ENCODE assay signal across 39 cellular contexts in genomic region chr3:77197408-77197807, GRCh38.
"Had no signal": no experiment of that assay in that cellular context is flagged by ENCODE, and none has a peak within 500 bp of the region (broad histone marks: within the 10 kb centered on the region; RNA-seq: fewer than 3 reads in every experiment).

No MANE protein-coding gene starts in this region.

- DNase-seq: activated effector memory CD4-positive, alpha-beta T cell treated with anti-CD3 and anti-CD28 coated beads, Interleukin-2, amount 50 U/mL, for 16 hours; activated effector memory CD4-positive, alpha-beta T cell treated with Interleukin-2 at 50 U/mL for 16 hours; activated gamma-delta T cell; activated gamma-delta T cell treated with Interleukin-2 at 50 U/mL for 16 hours; activated naive CD4-positive, alpha-beta T cell treated with anti-CD3 and anti-CD28 coated beads for 36 hours; activated naive CD4-positive, alpha-beta T cell treated with anti-CD3 and anti-CD28 coated beads, Interleukin-2, amount 10 ng/mL, durations not matched to agents 7 days and 5 days; activated naive CD4-positive, alpha-beta T cell treated with anti-CD3 and anti-CD28 coated beads, Interleukin-2, amount 50 U/mL, for 16 hours; activated naive CD4-positive, alpha-beta T cell treated with Interleukin-2 at 50 U/mL for 16 hours; activated naive CD8-positive, alpha-beta T cell treated with anti-CD3 and anti-CD28 coated beads, Interleukin-2, amount 10 ng/mL, durations not matched to agents 7 days and 5 days; activated naive CD8-positive, alpha-beta T cell treated with anti-CD3 and anti-CD28 coated beads, Interleukin-2, amount 50 U/mL, for 24 hours; activated T-cell treated with anti-CD3 and anti-CD28 coated beads, Interleukin-2, amount 50 U/mL, for 1 hour; activated T-cell treated with anti-CD3 and anti-CD28 coated beads, Interleukin-2, amount 50 U/mL, for 24 hours; activated T-cell treated with anti-CD3 and anti-CD28 coated beads, Interleukin-2, amount 50 U/mL, for 4 hours; activated T-cell treated with anti-CD3 and anti-CD28 coated beads, Interleukin-2, amount 50 U/mL, for 48 hours; activated T-cell treated with anti-CD3 and anti-CD28 coated beads, Interleukin-2, amount 50 U/mL, for 72 hours; adrenal gland; amniotic stem cell; amygdala; anterior cingulate cortex; aorta; body of pancreas; brain microvascular endothelial cell; caudate nucleus; central memory CD4-positive, alpha-beta T cell; cerebellar nuclear complex had no signal

- H3K36me3 ChIP-seq: adrenal gland, ascending aorta, brain microvascular endothelial cell, breast epithelium, cardiac muscle cell had no signal

- H3K4me3 ChIP-seq: adrenal gland, ascending aorta, body of pancreas, breast epithelium, cardiac muscle cell had no signal

- H3K27ac Mint-ChIP-seq: activated naive CD4-positive, alpha-beta T cell treated with anti-CD3 and anti-CD28 coated beads for 36 hours; activated naive CD4-positive, alpha-beta T cell treated with anti-CD3 and anti-CD28 coated beads, Interleukin-2, amount 10 ng/mL, durations not matched to agents 7 days and 5 days; activated naive CD4-positive, alpha-beta T cell treated with anti-CD3 and anti-CD28 coated beads, Interleukin-2, amount 50 U/mL, for 24 hours; activated naive CD4-positive, alpha-beta T cell treated with anti-CD3 and anti-CD28 coated beads, Interleukin-2, amount 50 U/mL, for 72 hours; activated naive CD8-positive, alpha-beta T cell; activated naive CD8-positive, alpha-beta T cell treated with anti-CD3 and anti-CD28 coated beads, Interleukin-2, amount 10 ng/mL, durations not matched to agents 7 days and 5 days; activated naive CD8-positive, alpha-beta T cell treated with anti-CD3 and anti-CD28 coated beads, Interleukin-2, amount 50 U/mL, for 24 hours; activated T-cell treated with anti-CD3 and anti-CD28 coated beads, Interleukin-2, amount 50 U/mL, for 24 hours; activated T-cell treated with anti-CD3 and anti-CD28 coated beads, Interleukin-2, amount 50 U/mL, for 72 hours; activated T-helper 1 cell treated with anti-CD3 and anti-CD28 coated beads, Interleukin-12 subunit alpha, Interleukin-12 subunit beta, Interleukin-2, Interleukin-4 antibody, amounts not matched to agents 30 ng/mL and 10 ng/mL and 1 ng/mL, durations not matched to agents 14 hours and 24 hours and 36 hours; activated T-helper 17 cell treated with anti-CD3 and anti-CD28 coated beads, Interleukin-2, amount 50 U/mL, for 72 hours; activated T-helper 2 cell treated with anti-CD3 and anti-CD28 coated beads, Interferon-gamma antibody, Interleukin-2, Interleukin-4, amounts not matched to agents 10 μg/mL and 5 μg/mL and 100 μg/mL, durations not matched to agents 14 hours and 24 hours and 36 hours; brain had no signal

- H3K27ac ChIP-seq: adrenal gland, ascending aorta, body of pancreas, brain microvascular endothelial cell, breast epithelium, cardiac muscle cell had no signal

- H3K36me3 Mint-ChIP-seq: activated naive CD4-positive, alpha-beta T cell treated with anti-CD3 and anti-CD28 coated beads, Interleukin-2, amount 10 ng/mL, durations not matched to agents 7 days and 5 days; activated naive CD4-positive, alpha-beta T cell treated with anti-CD3 and anti-CD28 coated beads, Interleukin-2, amount 50 U/mL, for 24 hours; activated naive CD4-positive, alpha-beta T cell treated with anti-CD3 and anti-CD28 coated beads, Interleukin-2, amount 50 U/mL, for 72 hours; activated naive CD8-positive, alpha-beta T cell; activated naive CD8-positive, alpha-beta T cell treated with anti-CD3 and anti-CD28 coated beads, Interleukin-2, amount 10 ng/mL, durations not matched to agents 7 days and 5 days; brain had no signal

- H3K27me3 Mint-ChIP-seq: activated naive CD4-positive, alpha-beta T cell treated with anti-CD3 and anti-CD28 coated beads, Interleukin-2, amount 10 ng/mL, durations not matched to agents 7 days and 5 days; activated naive CD4-positive, alpha-beta T cell treated with anti-CD3 and anti-CD28 coated beads, Interleukin-2, amount 50 U/mL, for 24 hours; activated naive CD8-positive, alpha-beta T cell; activated naive CD8-positive, alpha-beta T cell treated with anti-CD3 and anti-CD28 coated beads, Interleukin-2, amount 10 ng/mL, durations not matched to agents 7 days and 5 days; activated naive CD8-positive, alpha-beta T cell treated with anti-CD3 and anti-CD28 coated beads, Interleukin-2, amount 50 U/mL, for 24 hours; activated T-cell treated with anti-CD3 and anti-CD28 coated beads, Interleukin-2, amount 50 U/mL, for 24 hours; activated T-helper 17 cell treated with anti-CD3 and anti-CD28 coated beads, Interleukin-2, amount 50 U/mL, for 72 hours; brain; central memory CD8-positive, alpha-beta T cell had no signal

- H3K4me1 Mint-ChIP-seq: activated naive CD4-positive, alpha-beta T cell treated with anti-CD3 and anti-CD28 coated beads, Interleukin-2, amount 10 ng/mL, durations not matched to agents 7 days and 5 days; activated naive CD4-positive, alpha-beta T cell treated with anti-CD3 and anti-CD28 coated beads, Interleukin-2, amount 50 U/mL, for 24 hours; activated naive CD8-positive, alpha-beta T cell treated with anti-CD3 and anti-CD28 coated beads, Interleukin-2, amount 10 ng/mL, durations not matched to agents 7 days and 5 days; activated naive CD8-positive, alpha-beta T cell treated with anti-CD3 and anti-CD28 coated beads, Interleukin-2, amount 50 U/mL, for 24 hours; activated T-helper 17 cell treated with anti-CD3 and anti-CD28 coated beads, Interleukin-2, amount 50 U/mL, for 72 hours; brain; central memory CD8-positive, alpha-beta T cell had no signal

- H3K9me3 Mint-ChIP-seq: activated naive CD4-positive, alpha-beta T cell treated with anti-CD3 and anti-CD28 coated beads, Interleukin-2, amount 50 U/mL, for 24 hours; activated naive CD8-positive, alpha-beta T cell treated with anti-CD3 and anti-CD28 coated beads, Interleukin-2, amount 50 U/mL, for 24 hours; brain had no signal

- H3K27me3 ChIP-seq: adrenal gland, ascending aorta, body of pancreas, brain microvascular endothelial cell, breast epithelium, cardiac muscle cell had no signal

- H3K4me1 ChIP-seq: adrenal gland, ascending aorta, body of pancreas, breast epithelium had no signal

- H3K9me3 ChIP-seq: adrenal gland, ascending aorta, body of pancreas, breast epithelium had no signal

- FAIRE-seq: astrocyte, bronchial epithelial cell, colon had no signal

- ATAC-seq: activated naive CD4-positive, alpha-beta T cell treated with anti-CD3 and anti-CD28 coated beads, Interleukin-2, amount 50 U/mL, for 72 hours; activated naive CD8-positive, alpha-beta T cell treated with anti-CD3 and anti-CD28 coated beads, Interleukin-2, amount 50 U/mL, for 24 hours; activated T-cell treated with anti-CD3 and anti-CD28 coated beads, Interleukin-2, amount 50 U/mL, for 4 hours; activated T-cell treated with anti-CD3 and anti-CD28 coated beads, Interleukin-2, amount 50 U/mL, for 72 hours; activated T-helper 17 cell treated with anti-CD3 and anti-CD28 coated beads, Interleukin-2, amount 50 U/mL, for 72 hours; body of pancreas had no signal

- H3K4me3 Mint-ChIP-seq: activated naive CD4-positive, alpha-beta T cell treated with anti-CD3 and anti-CD28 coated beads for 36 hours; activated naive CD4-positive, alpha-beta T cell treated with anti-CD3 and anti-CD28 coated beads, Interleukin-2, amount 10 ng/mL, durations not matched to agents 7 days and 5 days; activated naive CD4-positive, alpha-beta T cell treated with anti-CD3 and anti-CD28 coated beads, Interleukin-2, amount 50 U/mL, for 24 hours; activated naive CD8-positive, alpha-beta T cell; activated naive CD8-positive, alpha-beta T cell treated with anti-CD3 and anti-CD28 coated beads, Interleukin-2, amount 10 ng/mL, durations not matched to agents 7 days and 5 days; activated naive CD8-positive, alpha-beta T cell treated with anti-CD3 and anti-CD28 coated beads, Interleukin-2, amount 50 U/mL, for 24 hours; activated T-cell treated with anti-CD3 and anti-CD28 coated beads, Interleukin-2, amount 50 U/mL, for 24 hours; activated T-cell treated with anti-CD3 and anti-CD28 coated beads, Interleukin-2, amount 50 U/mL, for 4 hours; activated T-cell treated with anti-CD3 and anti-CD28 coated beads, Interleukin-2, amount 50 U/mL, for 72 hours; activated T-helper 1 cell treated with anti-CD3 and anti-CD28 coated beads, Interleukin-12 subunit alpha, Interleukin-12 subunit beta, Interleukin-2, Interleukin-4 antibody, amounts not matched to agents 30 ng/mL and 10 ng/mL and 1 ng/mL, durations not matched to agents 14 hours and 24 hours and 36 hours; activated T-helper 17 cell treated with anti-CD3 and anti-CD28 coated beads, Interleukin-2, amount 50 U/mL, for 72 hours; brain; central memory CD8-positive, alpha-beta T cell had no signal
